Comparison of ENCODE assay signal across 24 cellular contexts in genomic region chr6:163719028-163719742, GRCh38.
"Had no signal": no experiment of that assay in that cellular context is flagged by ENCODE, and none has a peak within 500 bp of the region (broad histone marks: within the 10 kb centered on the region; RNA-seq: fewer than 3 reads in every experiment).

No MANE protein-coding gene starts in this region.

- H3K36me3 Mint-ChIP-seq: activated naive CD8-positive, alpha-beta T cell treated with anti-CD3 and anti-CD28 coated beads, Interleukin-2, amount 10 ng/mL, durations not matched to agents 7 days and 5 days had no signal

- H3K4me1 Mint-ChIP-seq: activated naive CD8-positive, alpha-beta T cell treated with anti-CD3 and anti-CD28 coated beads, Interleukin-2, amount 10 ng/mL, durations not matched to agents 7 days and 5 days had no signal

- H3K4me3 ChIP-seq: ascending aorta, gastroesophageal sphincter, right lobe of liver, upper lobe of right lung had no signal

- H3K27ac ChIP-seq: ascending aorta, brain microvascular endothelial cell, gastroesophageal sphincter, right lobe of liver, upper lobe of right lung, WERI-Rb-1 had no signal

- H3K4me3 Mint-ChIP-seq: activated naive CD8-positive, alpha-beta T cell treated with anti-CD3 and anti-CD28 coated beads, Interleukin-2, amount 10 ng/mL, durations not matched to agents 7 days and 5 days; effector memory CD8-positive, alpha-beta T cell; nephron had no signal

- H3K36me3 ChIP-seq: ascending aorta, brain microvascular endothelial cell, gastroesophageal sphincter, right lobe of liver, upper lobe of right lung, WERI-Rb-1 had no signal

- H3K4me1 ChIP-seq: ascending aorta, gastroesophageal sphincter, upper lobe of right lung had no signal

- H3K27me3 Mint-ChIP-seq: activated naive CD8-positive, alpha-beta T cell treated with anti-CD3 and anti-CD28 coated beads, Interleukin-2, amount 10 ng/mL, durations not matched to agents 7 days and 5 days had no signal

- H3K27ac Mint-ChIP-seq: activated naive CD8-positive, alpha-beta T cell treated with anti-CD3 and anti-CD28 coated beads, Interleukin-2, amount 10 ng/mL, durations not matched to agents 7 days and 5 days; effector memory CD8-positive, alpha-beta T cell; nephron had no signal

- DNase-seq: activated CD4-positive, alpha-beta T cell treated with anti-CD3 and anti-CD28 coated beads for 48 hours; activated CD4-positive, alpha-beta T cell treated with anti-CD3 and anti-CD28 coated beads, Interleukin-2, amount 50 U/mL, for 48 hours; activated CD8-positive, alpha-beta memory T cell treated with anti-CD3 and anti-CD28 coated beads for 24 hours; activated effector memory CD4-positive, alpha-beta T cell treated with Interleukin-2 at 50 U/mL for 16 hours; activated naive CD4-positive, alpha-beta T cell treated with Interleukin-2 at 50 U/mL for 16 hours; activated naive CD8-positive, alpha-beta T cell treated with anti-CD3 and anti-CD28 coated beads, Interleukin-2, amount 10 ng/mL, durations not matched to agents 7 days and 5 days; brain microvascular endothelial cell; cortex of kidney; effector memory CD8-positive, alpha-beta T cell; erythroblast; head of caudate nucleus; hippocampal formation; left cardiac atrium; left ventricle myocardium superior; right lobe of liver; stimulated activated CD4-positive, alpha-beta T cell treated with anti-CD3 and anti-CD28 coated beads, Interleukin-12 subunit alpha, Interleukin-12 subunit beta, amount 100 ng/mL, for 4 hours; stimulated activated CD4-positive, alpha-beta T cell treated with anti-CD3 and anti-CD28 coated beads, Interleukin-4, amount 100 ng/mL, for 1 hour; stimulated activated naive CD8-positive, alpha-beta T cell treated with anti-CD3 and anti-CD28 coated beads, Interleukin-15, Interleukin-2, amounts not matched to agents 100 U/mL and 50 U/mL, for 24 hours; T1000; upper lobe of right lung; WERI-Rb-1 had no signal

- H3K9me3 Mint-ChIP-seq: activated naive CD8-positive, alpha-beta T cell treated with anti-CD3 and anti-CD28 coated beads, Interleukin-2, amount 10 ng/mL, durations not matched to agents 7 days and 5 days; effector memory CD8-positive, alpha-beta T cell; nephron had no signal

- H3K9me3 ChIP-seq: ascending aorta, gastroesophageal sphincter, right lobe of liver, upper lobe of right lung had no signal

- H3K27me3 ChIP-seq: ascending aorta, brain microvascular endothelial cell, gastroesophageal sphincter, right lobe of liver, upper lobe of right lung had no signal
